Comparison of ENCODE assay signal across 9 cellular contexts in genomic region chr3:156787926-156788663, GRCh38. TPM values are rescaled to one million over a fixed set of nuclear protein-coding genes. Genes with fewer than 3 reads are reported as not detected.
DNase-seq lines count a peak whose midpoint lies in the region; ATAC-seq and TF ChIP-seq lines count a peak whose summit lies in the region.
"Had no signal": no experiment of that assay in that cellular context is flagged by ENCODE, and none has a peak within 500 bp of the region (broad histone marks: within the 10 kb centered on the region; RNA-seq: fewer than 3 reads in every experiment).

No MANE protein-coding gene starts in this region.

- DNase-seq in activated CD4-positive, alpha-beta T cell treated with anti-CD3 and anti-CD28 coated beads, Interleukin-2, amount 10 ng/mL, durations not matched to agents 24 days and 14 days, result no peak
- DNase-seq in activated CD4-positive, alpha-beta T cell treated with anti-CD3 and anti-CD28 coated beads, Interleukin-2, amount 50 U/mL, for 1 hour, result no peak
- peak; percentile 93 for DNase-seq in kidney glomerular epithelial cell (lab: John Stamatoyannopoulos, UW)
- DNase-seq in germinal center (ENCODE audit: low spot score), result no peak
- no peak for DNase-seq in ureter (ENCODE audit: low spot score)
- no peak for DNase-seq in pons (ENCODE audit: low spot score)

- intact Hi-C loops in activated CD4-positive, alpha-beta T cell treated with anti-CD3 and anti-CD28 coated beads, Interleukin-2, amount 10 ng/mL, durations not matched to agents 24 days and 14 days (cut with micrococcal nuclease), result loop anchor here (2.0 kb wide), 2 partner anchors 29 to 113 kb away; partner anchors contain the start of gene TIPARP

- ATAC-seq in HG02798 (IDR thresholded peaks at IDR 0.05; ENCODE audit: poor library complexity, unreplicated experiment) (peak; percentile 83), SK-N-SH treated with all-trans-retinoic acid at 6 μM for 48 hours (peak; percentile 97)

- H3K27ac Mint-ChIP-seq in activated CD4-positive, alpha-beta T cell treated with anti-CD3 and anti-CD28 coated beads, Interleukin-2, amount 10 ng/mL, durations not matched to agents 24 days and 14 days, result peak overlapping the region; percentile 32
- H3K27ac Mint-ChIP-seq: CD4-positive, CD25-positive, alpha-beta regulatory T cell had no signal

- H3K4me1 Mint-ChIP-seq in activated CD4-positive, alpha-beta T cell treated with anti-CD3 and anti-CD28 coated beads, Interleukin-2, amount 10 ng/mL, durations not matched to agents 24 days and 14 days, result peaks cover 45% of the 10 kb centered on the region

- H3K4me3 Mint-ChIP-seq in activated CD4-positive, alpha-beta T cell treated with anti-CD3 and anti-CD28 coated beads, Interleukin-2, amount 10 ng/mL, durations not matched to agents 24 days and 14 days, result no peak overlapping the region
- H3K4me3 Mint-ChIP-seq: CD4-positive, CD25-positive, alpha-beta regulatory T cell had no signal

- H3K9me3 Mint-ChIP-seq in activated CD4-positive, alpha-beta T cell treated with anti-CD3 and anti-CD28 coated beads, Interleukin-2, amount 10 ng/mL, durations not matched to agents 24 days and 14 days, result peaks cover 9% of the 10 kb centered on the region

- peaks cover 24% of the 10 kb centered on the region for H3K36me3 Mint-ChIP-seq in activated CD4-positive, alpha-beta T cell treated with anti-CD3 and anti-CD28 coated beads, Interleukin-2, amount 10 ng/mL, durations not matched to agents 24 days and 14 days (ENCODE audit: low read depth)

- no peaks in the 10 kb centered on the region for H3K27me3 Mint-ChIP-seq in activated CD4-positive, alpha-beta T cell treated with anti-CD3 and anti-CD28 coated beads, Interleukin-2, amount 10 ng/mL, durations not matched to agents 24 days and 14 days
- H3K27me3 Mint-ChIP-seq: CD4-positive, CD25-positive, alpha-beta regulatory T cell had no signal

TF ChIP-seq in SK-N-SH treated with all-trans-retinoic acid at 6 μM for 48 hours, 23 proteins besides CTCF, POLR2A, EP300 and RAD21:
- TF ChIP-seq POU6F1 (CRISPR knock-in tag; IDR thresholded peaks at IDR 0.05; ENCODE audit: borderline replicate concordance, low read depth) (no peak), TCF4 (CRISPR knock-in tag; IDR thresholded peaks at IDR 0.05; ENCODE audit: borderline replicate concordance) (no peak), ARNTL (CRISPR knock-in tag; IDR thresholded peaks at IDR 0.05; ENCODE audit: borderline replicate concordance, low read depth) (no peak), SNAI2 (CRISPR knock-in tag; IDR thresholded peaks at IDR 0.05) (no peak), ZC3H10 (CRISPR knock-in tag; IDR thresholded peaks at IDR 0.05) (no peak), RARB (CRISPR knock-in tag; IDR thresholded peaks at IDR 0.05) (no peak), ZNF8 (CRISPR knock-in tag; IDR thresholded peaks at IDR 0.05) (no peak), GLIS3 (CRISPR knock-in tag; IDR thresholded peaks at IDR 0.05) (no peak), BACH2 (CRISPR knock-in tag; IDR thresholded peaks at IDR 0.05; ENCODE audit: borderline replicate concordance) (no peak), PATZ1 (CRISPR knock-in tag; IDR thresholded peaks at IDR 0.05; ENCODE audit: borderline replicate concordance) (no peak), ZFP30 (CRISPR knock-in tag; IDR thresholded peaks at IDR 0.05) (no peak), OSR1 (CRISPR knock-in tag; IDR thresholded peaks at IDR 0.05) (no peak), ZNF70 (CRISPR knock-in tag; IDR thresholded peaks at IDR 0.05) (no peak), CSRNP3 (CRISPR knock-in tag; IDR thresholded peaks at IDR 0.05) (no peak), CREB5 (CRISPR knock-in tag; IDR thresholded peaks at IDR 0.05; ENCODE audit: low read depth) (no peak), ZNF565 (CRISPR knock-in tag; conservative IDR thresholded peaks at IDR 0.05; ENCODE audit: low read depth) (no peak), ISL1 (CRISPR knock-in tag; IDR thresholded peaks at IDR 0.05) (no peak), ESRRG (CRISPR knock-in tag; IDR thresholded peaks at IDR 0.05) (no peak), TOX (CRISPR knock-in tag; IDR thresholded peaks at IDR 0.05; ENCODE audit: borderline replicate concordance) (no peak)

RNA-seq across cellular contexts. Expression of gene LEKR1, which starts 38.1 kb away (rescaled TPM):
- total RNA-seq in activated CD4-positive, alpha-beta T cell treated with anti-CD3 and anti-CD28 coated beads, Interleukin-2, amount 10 ng/mL, durations not matched to agents 24 days and 14 days, result 0.14 and 0.24 TPM in 2 replicates
- total RNA-seq in ureter, result 3.5 TPM
